ENCODE assay signal across 8 cellular contexts in genomic region chr1:27403065-27403726, GRCh38. TPM values are rescaled to one million over a fixed set of nuclear protein-coding genes. Genes with fewer than 3 reads are reported as not detected.
DNase-seq lines count a peak whose midpoint lies in the region; ATAC-seq, FAIRE-seq and TF ChIP-seq lines count a peak whose summit lies in the region.

No MANE protein-coding gene starts in this region.

- TF ChIP-seq RAD21 in K562 (CRISPR knock-in tag; conservative IDR thresholded peaks at IDR 0.05 in 1 of 2, IDR thresholded peaks at IDR 0.05 in 1 of 2): peak; percentile 9 to 57; a peak in 2 of 4 replicates

- H2AFZ ChIP-seq in K562 (ENCODE audit: low read depth, low read length): no peak overlapping the region

- peak; percentile 60 for ATAC-seq in K562

- H3K9me3 ChIP-seq in HUES64 (ENCODE audit: insufficient read depth, low read depth, low read length) (no peaks in the 10 kb centered on the region), K562 (replicated peaks; ENCODE audit: control insufficient read depth, insufficient read depth, low read depth, low read length) (no peaks in the 10 kb centered on the region), kidney (ENCODE audit: control insufficient read depth in 1 of 2, low read length in 2 of 2) (no peaks in the 10 kb centered on the region)

- POLR2A ChIA-PET in K562 (lab: Yijun Ruan, JAX): interaction anchor here (0.7 to 2.8 kb wide), 4 partner anchors 7 to 201 kb away, joined by 3 to 23 read pairs (median 3); partner anchors contain the start of gene AHDC1

- 72% methylated on average over 24 of the region's 24 CpGs for WGBS in HUES64
- WGBS in K562 (ENCODE audit: insufficient coverage, low coverage, missing lambda C conversion rate): 79% methylated on average over 22 of the region's 24 CpGs

- DNase-seq in EH (ENCODE audit: low read depth) (peak; percentile 63), K562 (ENCODE audit: extremely low read depth in 1 of 4, low spot score in 3 of 4) (peak in 1 of 4 experiments; percentile 44), kidney (peak; percentile 91), frontal cortex (ENCODE audit: low spot score in 2 of 2) (no peak), HT-29 (ENCODE audit: low spot score) (no peak), D341Med (ENCODE audit: low spot score) (no peak)
- DNase-seq in stimulated activated CD8-positive, alpha-beta memory T cell treated with anti-CD3 and anti-CD28 coated beads, Interleukin-4, amount 100 ng/mL, for 48 hours: peak; percentile 54

- BruUV-seq in K562 (replicated peaks; lab: Mats Ljungman, UMichigan): no TSS peak

- H3K27ac ChIP-seq in HUES64 (ENCODE audit: low read depth, low read length) (peak overlapping the region; percentile 67), K562 (ENCODE audit: extremely low read depth, low read depth, low read length) (no peak overlapping the region), kidney (ENCODE audit: low read depth in 2 of 2, low read length in 2 of 2) (peak overlapping the region; percentile 35 to 69)

- H3K4me3 ChIP-seq in HUES64 (ENCODE audit: low read length) (no peak overlapping the region), K562 (no peak overlapping the region), kidney (ENCODE audit: low read length in 2 of 2) (no peak overlapping the region)

- intact Hi-C loops in K562 (cut with micrococcal nuclease): no loop called here
- intact Hi-C loops in kidney (cut with DNase I): no loop called here

- H3K27me3 ChIP-seq in HUES64 (ENCODE audit: insufficient read depth, low read length) (no peaks in the 10 kb centered on the region), K562 (ENCODE audit: control insufficient read depth in 2 of 2, insufficient read depth in 2 of 2, low read length in 2 of 2) (no peaks in the 10 kb centered on the region)

- H3K4me1 ChIP-seq in HUES64 (ENCODE audit: insufficient read depth, low read length) (peaks cover 44% of the 10 kb centered on the region), K562 (replicated peaks in 1 of 2; ENCODE audit: control insufficient read depth in 2 of 2, insufficient read depth in 2 of 2, low read length in 2 of 2) (peaks cover 0 to 23% of the 10 kb centered on the region in 2 experiments; a peak in 2 of 5 replicates), kidney (ENCODE audit: control insufficient read depth in 1 of 2, insufficient read depth in 1 of 2, low read depth in 1 of 2, low read length in 2 of 2) (peaks cover 6 to 24% of the 10 kb centered on the region in 2 donors)

- CTCF ChIA-PET in K562 (lab: Yijun Ruan, JAX; ENCODE audit: low intra/inter-chr PET ratio): interaction anchor here (0.7 to 2.7 kb wide), 3 partner anchors 203 to 259 kb away, joined by 4 to 20 read pairs (median 5); no protein-coding TSS in a partner anchor

- no peaks in the 10 kb centered on the region for H3K9me1 ChIP-seq in K562 (ENCODE audit: control insufficient read depth, insufficient read depth, low read length)

- no peak for TF ChIP-seq POLR2A in K562 (conservative IDR thresholded peaks at IDR 0.05)

- FAIRE-seq in K562 (lab: Jason Lieb, UNC) (peak; percentile 74), kidney (lab: Jason Lieb, UNC) (no peak), frontal cortex (lab: Jason Lieb, UNC) (no peak)

- H3K36me3 ChIP-seq in HUES64 (ENCODE audit: insufficient read depth, low read length): peaks cover 14% of the 10 kb centered on the region
- peaks cover 36% of the 10 kb centered on the region for H3K36me3 ChIP-seq in K562 (ENCODE audit: control insufficient read depth, insufficient read depth, low read length)
- peaks cover 8 to 10% of the 10 kb centered on the region in 2 donors for H3K36me3 ChIP-seq in kidney (ENCODE audit: control insufficient read depth in 1 of 2, insufficient read depth in 2 of 2, low read length in 2 of 2)

- no peaks in the 10 kb centered on the region for H3K79me2 ChIP-seq in K562 (ENCODE audit: control insufficient read depth, insufficient read depth, low read length)

- TF ChIP-seq CTCF in K562 (IDR thresholded peaks at IDR 0.05 in 2 of 3, conservative IDR thresholded peaks at IDR 0.05 in 1 of 3; ENCODE audit: insufficient read depth in 2 of 3, low read depth in 1 of 3, low read length in 3 of 3) (peak; percentile 44 to 67 (median 60)), kidney (IDR thresholded peaks at IDR 0.05; ENCODE audit: borderline replicate concordance, extremely low read depth, insufficient read depth) (peak; percentile 10)

- no peak overlapping the region for H3K4me2 ChIP-seq in K562 (ENCODE audit: insufficient read depth, low read length)

- H4K20me1 ChIP-seq in K562 (replicated peaks; ENCODE audit: control insufficient read depth, insufficient read depth, low read length): no peaks in the 10 kb centered on the region

- in situ Hi-C loops in K562 (cut with MboI): no loop called here

- TF ChIP-seq EP300 in K562 (IDR thresholded peaks at IDR 0.05; ENCODE audit: low read length): no peak

- H3K9ac ChIP-seq in HUES64 (ENCODE audit: low read depth, low read length): no peak overlapping the region
- peak overlapping the region in 1 of 2 experiments; percentile 64; a peak in 2 of 4 replicates for H3K9ac ChIP-seq in K562 (ENCODE audit: insufficient read depth in 1 of 2, low read depth in 2 of 2, low read length in 2 of 2)
- H3K9ac ChIP-seq in kidney (ENCODE audit: low read length in 2 of 2): no peak overlapping the region

RNA-seq across cellular contexts. Expression of gene GPR3, which starts 10.8 kb away (rescaled TPM):
- polyA plus RNA-seq in HUES64 (2013, experiment 1 of 2): 7.0 TPM
- 9.2 TPM for polyA plus RNA-seq in HUES64 (2013, experiment 2 of 2)
- 14.5 and 40.1 TPM in 2 replicates for total RNA-seq in K562 (2011; cell fraction: chromatin; rRNA removed; ENCODE audit: low replicate concordance)
- total RNA-seq in K562 (2011; cell fraction: nucleolus; rRNA removed): 36.8 and 39.4 TPM in 2 replicates
- total RNA-seq in K562 (2011; cell fraction: nucleoplasm; rRNA removed): 27.8 and 27.9 TPM in 2 replicates
- total RNA-seq in K562 (2014; rRNA removed) (3.7 and 6.2 TPM in 2 replicates), K562 (2014; rRNA removed; fragmentation: Illumina TruSeq; extraction: Trizol) (2.9 and 3.4 TPM in 2 replicates), K562 (2015; rRNA removed; fragmentation: Illumina TruSeq; extraction: Trizol) (3.5 and 3.7 TPM in 2 replicates), K562 (2021) (10.9 and 11.0 TPM in 2 replicates), kidney (0.38 TPM), frontal cortex (0.41 TPM)
- polyA plus RNA-seq in K562 (2011; rRNA removed) (8.2 and 19.3 TPM in 2 replicates), K562 (2014; fragmentation: Illumina TruSeq; extraction: Trizol) (10.1 and 11.6 TPM in 2 replicates), K562 (2014; fragmentation: Nextera tagmentation; extraction: Ambion mirVana) (under 1 TPM; 0.24 to 0.59 TPM), K562 (2014; rRNA removed) (11.5 and 14.9 TPM in 2 replicates), kidney (ENCODE audit: insufficient read depth, low read depth, low replicate concordance) (0.77 TPM)
- 26.0 and 34.4 TPM in 2 replicates for polyA plus RNA-seq in K562 (2011; cell fraction: cytosol; rRNA removed)
- polyA plus RNA-seq in K562 (2011; cell fraction: nucleus; rRNA removed): 68.2 and 75.5 TPM in 2 replicates
- polyA plus RNA-seq in K562 (2012): 10.0 and 10.7 TPM in 2 replicates
- polyA minus RNA-seq in K562 (2011; rRNA and poly(A)+ RNA removed): 8.0 and 9.3 TPM in 2 replicates
- 7.3 and 7.9 TPM in 2 replicates for polyA minus RNA-seq in K562 (2011; cell fraction: cytosol; rRNA and poly(A)+ RNA removed)
- 11.1 and 11.6 TPM in 2 replicates for polyA minus RNA-seq in K562 (2011; cell fraction: nucleus; rRNA and poly(A)+ RNA removed)
- total RNA-seq in HT-29 (2014; rRNA removed; shearing (Covaris generic)): 2.1 and 2.6 TPM in 2 replicates

RNA-seq across cellular contexts. Expression of gene CD164L2, which starts 20.1 kb away (rescaled TPM):
- polyA plus RNA-seq in HUES64 (2013, experiment 1 of 2): 0.55 TPM
- 0.63 TPM for polyA plus RNA-seq in HUES64 (2013, experiment 2 of 2)
- total RNA-seq in K562 (2011; cell fraction: chromatin; rRNA removed; ENCODE audit: low replicate concordance): 2.6 and 7.4 TPM in 2 replicates
- total RNA-seq in K562 (2011; cell fraction: nucleolus; rRNA removed): 5.0 and 5.4 TPM in 2 replicates
- 5.1 and 5.8 TPM in 2 replicates for total RNA-seq in K562 (2011; cell fraction: nucleoplasm; rRNA removed)
- total RNA-seq in K562 (2014; rRNA removed): 0.29 and 0.45 TPM in 2 replicates
- 0.18 TPM in 1 of 2 replicates, not detected in the other for total RNA-seq in K562 (2014; rRNA removed; fragmentation: Illumina TruSeq; extraction: Trizol)
- 0.14 and 0.19 TPM in 2 replicates for total RNA-seq in K562 (2015; rRNA removed; fragmentation: Illumina TruSeq; extraction: Trizol)
- 0.49 and 0.72 TPM in 2 replicates for total RNA-seq in K562 (2021)
- polyA plus RNA-seq in K562 (2011; rRNA removed): 0.92 and 2.8 TPM in 2 replicates
- 0.92 and 1.2 TPM in 2 replicates for polyA plus RNA-seq in K562 (2011; cell fraction: cytosol; rRNA removed)
- polyA plus RNA-seq in K562 (2011; cell fraction: nucleus; rRNA removed): 15.3 and 19.6 TPM in 2 replicates
- polyA plus RNA-seq in K562 (2012): 1.2 and 1.7 TPM in 2 replicates
- 0.31 and 0.65 TPM in 2 replicates for polyA plus RNA-seq in K562 (2014; fragmentation: Illumina TruSeq; extraction: Trizol)
- under 1 TPM in 1 of 2 experiments, not detected in 1; 0.08 TPM for polyA plus RNA-seq in K562 (2014; fragmentation: Nextera tagmentation; extraction: Ambion mirVana)
- 0.63 and 0.91 TPM in 2 replicates for polyA plus RNA-seq in K562 (2014; rRNA removed)
- 0.28 and 0.57 TPM in 2 replicates for polyA minus RNA-seq in K562 (2011; rRNA and poly(A)+ RNA removed)
- not detected in 2 replicates for polyA minus RNA-seq in K562 (2011; cell fraction: cytosol; rRNA and poly(A)+ RNA removed)
- 1.1 and 2.4 TPM in 2 replicates for polyA minus RNA-seq in K562 (2011; cell fraction: nucleus; rRNA and poly(A)+ RNA removed)
- 0.63 TPM for total RNA-seq in kidney
- polyA plus RNA-seq in kidney (ENCODE audit: insufficient read depth, low read depth, low replicate concordance): 1.1 TPM
- total RNA-seq in frontal cortex: not detected
- not detected in 2 replicates for total RNA-seq in HT-29 (2014; rRNA removed; shearing (Covaris generic))

RNA-seq across cellular contexts. Expression of gene FCN3, which starts 28.6 kb away (rescaled TPM):
- polyA plus RNA-seq in HUES64 (2013, experiment 1 of 2): not detected
- not detected for polyA plus RNA-seq in HUES64 (2013, experiment 2 of 2)
- total RNA-seq in K562 (2011; cell fraction: chromatin; rRNA removed; ENCODE audit: low replicate concordance): not detected in 2 replicates
- not detected in 2 replicates for total RNA-seq in K562 (2011; cell fraction: nucleolus; rRNA removed)
- total RNA-seq in K562 (2011; cell fraction: nucleoplasm; rRNA removed): not detected in 2 replicates
- total RNA-seq in K562 (2014; rRNA removed): not detected in 2 replicates
- not detected in 2 replicates for total RNA-seq in K562 (2014; rRNA removed; fragmentation: Illumina TruSeq; extraction: Trizol)
- not detected in 2 replicates for total RNA-seq in K562 (2015; rRNA removed; fragmentation: Illumina TruSeq; extraction: Trizol)
- 0.31 and 0.49 TPM in 2 replicates for total RNA-seq in K562 (2021)
- polyA plus RNA-seq in K562 (2011; rRNA removed): 0.15 TPM in 1 of 2 replicates, not detected in the other
- 0.06 TPM in 1 of 2 replicates, not detected in the other for polyA plus RNA-seq in K562 (2011; cell fraction: cytosol; rRNA removed)
- 0.35 TPM in 1 of 2 replicates, not detected in the other for polyA plus RNA-seq in K562 (2011; cell fraction: nucleus; rRNA removed)
- polyA plus RNA-seq in K562 (2012): 0.21 TPM in 1 of 2 replicates, not detected in the other
- not detected in 2 replicates for polyA plus RNA-seq in K562 (2014; fragmentation: Illumina TruSeq; extraction: Trizol)
- polyA plus RNA-seq in K562 (2014; fragmentation: Nextera tagmentation; extraction: Ambion mirVana): not detected
- not detected in 2 replicates for polyA plus RNA-seq in K562 (2014; rRNA removed)
- not detected in 2 replicates for polyA minus RNA-seq in K562 (2011; rRNA and poly(A)+ RNA removed)
- not detected in 2 replicates for polyA minus RNA-seq in K562 (2011; cell fraction: cytosol; rRNA and poly(A)+ RNA removed)
- polyA minus RNA-seq in K562 (2011; cell fraction: nucleus; rRNA and poly(A)+ RNA removed): not detected in 2 replicates
- total RNA-seq in kidney: 7.9 TPM
- 240 TPM for polyA plus RNA-seq in kidney (ENCODE audit: insufficient read depth, low read depth, low replicate concordance)
- total RNA-seq in frontal cortex: not detected
- total RNA-seq in HT-29 (2014; rRNA removed; shearing (Covaris generic)): not detected in 2 replicates

RNA-seq across cellular contexts. Expression of gene MAP3K6, which starts 36.4 kb away (rescaled TPM):
- polyA plus RNA-seq in HUES64 (2013, experiment 1 of 2): 4.5 TPM
- polyA plus RNA-seq in HUES64 (2013, experiment 2 of 2): 9.9 TPM
- total RNA-seq in K562 (2011; cell fraction: chromatin; rRNA removed; ENCODE audit: low replicate concordance): 22.7 and 88.4 TPM in 2 replicates
- 52.5 and 55.4 TPM in 2 replicates for total RNA-seq in K562 (2011; cell fraction: nucleolus; rRNA removed)
- total RNA-seq in K562 (2011; cell fraction: nucleoplasm; rRNA removed): 27.7 and 28.5 TPM in 2 replicates
- total RNA-seq in K562 (2014; rRNA removed) (10.1 and 14.7 TPM in 2 replicates), K562 (2014; rRNA removed; fragmentation: Illumina TruSeq; extraction: Trizol) (5.0 and 6.2 TPM in 2 replicates), K562 (2015; rRNA removed; fragmentation: Illumina TruSeq; extraction: Trizol) (7.6 and 9.5 TPM in 2 replicates), K562 (2021) (18.1 and 21.9 TPM in 2 replicates), kidney (86.7 TPM), frontal cortex (0.82 TPM)
- polyA plus RNA-seq in K562 (2011; rRNA removed) (4.7 and 13.2 TPM in 2 replicates), K562 (2014; fragmentation: Illumina TruSeq; extraction: Trizol) (7.0 and 9.0 TPM in 2 replicates), K562 (2014; fragmentation: Nextera tagmentation; extraction: Ambion mirVana) (1 to 10 TPM in 1 of 2 experiments, under 1 TPM in 1; 0.99 to 1.5 TPM), K562 (2014; rRNA removed) (8.2 and 12.9 TPM in 2 replicates), kidney (ENCODE audit: insufficient read depth, low read depth, low replicate concordance) (59.7 TPM)
- 5.5 and 6.6 TPM in 2 replicates for polyA plus RNA-seq in K562 (2011; cell fraction: cytosol; rRNA removed)
- polyA plus RNA-seq in K562 (2011; cell fraction: nucleus; rRNA removed): 101 and 102 TPM in 2 replicates
- 17.8 and 18.2 TPM in 2 replicates for polyA plus RNA-seq in K562 (2012)
- polyA minus RNA-seq in K562 (2011; rRNA and poly(A)+ RNA removed): 3.1 and 4.9 TPM in 2 replicates
- 4.8 and 5.1 TPM in 2 replicates for polyA minus RNA-seq in K562 (2011; cell fraction: cytosol; rRNA and poly(A)+ RNA removed)
- polyA minus RNA-seq in K562 (2011; cell fraction: nucleus; rRNA and poly(A)+ RNA removed): 15.2 and 17.2 TPM in 2 replicates
- 17.0 and 19.7 TPM in 2 replicates for total RNA-seq in HT-29 (2014; rRNA removed; shearing (Covaris generic))

Comparison
In these comparisons a context has a peak if more than half of its experiments do, and no peak if none do; other contexts are left out.
1. DNase-seq: peak in EH (single experiment), kidney (single experiment) and stimulated activated CD8-positive, alpha-beta memory T cell treated with anti-CD3 and anti-CD28 coated beads, Interleukin-4, amount 100 ng/mL, for 48 hours (single experiment); none in frontal cortex (0 of 2), HT-29 (single experiment) and D341Med (single experiment).